In the genomic region with DNA sequence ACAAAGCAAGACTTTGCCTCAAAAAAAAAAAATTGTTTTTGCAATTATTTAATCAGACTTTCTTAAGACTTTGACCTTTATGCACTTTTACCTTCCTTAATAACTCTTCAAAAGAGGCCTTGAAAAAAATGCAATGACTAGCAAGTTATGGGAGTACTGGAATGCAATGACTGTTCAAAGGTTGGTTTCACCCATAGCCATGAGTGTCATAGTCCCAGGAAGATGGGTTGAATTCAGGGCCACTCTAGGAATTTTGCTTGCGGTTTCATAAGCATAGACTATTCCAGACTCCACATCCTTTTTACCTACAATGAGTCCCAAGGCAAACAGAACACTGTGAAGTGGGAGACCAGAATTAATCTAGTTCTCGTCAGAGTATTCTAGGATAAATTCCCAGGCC, we compare ENCODE assay signal across 19 cellular contexts.
"Had no signal": no experiment of that assay in that cellular context is flagged by ENCODE, and none has a peak within 500 bp of the region (broad histone marks: within the 10 kb centered on the region; RNA-seq: fewer than 3 reads in every experiment).

No MANE protein-coding gene starts in this region.

- H3K36me3 ChIP-seq: gastrocnemius medialis, lower lobe of right lung, neutrophil, right atrium auricular region, spleen had no signal

- H3K4me1 ChIP-seq: gastrocnemius medialis, lower lobe of right lung, right atrium auricular region, spleen had no signal

- H3K4me3 ChIP-seq: gastrocnemius medialis, lower lobe of right lung, right atrium auricular region, spleen had no signal

- ATAC-seq: activated T-cell treated with anti-CD3 and anti-CD28 coated beads, Interleukin-2, amount 50 U/mL, for 72 hours; gastrocnemius medialis; lower lobe of right lung; naive thymus-derived CD8-positive, alpha-beta T cell; stimulated activated naive B cell treated with anti-CD40 and anti-IgM and Interleukin-4, amounts not matched to agents 10 μg/mL and 1 μg/mL and 100 μg/mL, for 72 hours had no signal

- H3K27me3 ChIP-seq: gastrocnemius medialis, neutrophil, right atrium auricular region, spleen had no signal

- DNase-seq: activated CD4-positive, alpha-beta memory T cell treated with anti-CD3 and anti-CD28 coated beads for 36 hours; activated CD4-positive, alpha-beta T cell treated with anti-CD3 and anti-CD28 coated beads for 1 hour; activated naive CD8-positive, alpha-beta T cell treated with anti-CD3 and anti-CD28 coated beads, Interleukin-2, amount 10 ng/mL, durations not matched to agents 7 days and 5 days; activated T-cell treated with anti-CD3 and anti-CD28 coated beads, Interleukin-2, amount 50 U/mL, for 72 hours; central memory CD4-positive, alpha-beta T cell; cortex of kidney; effector memory CD4-positive, alpha-beta T cell; gastrocnemius medialis; lower lobe of right lung; naive thymus-derived CD8-positive, alpha-beta T cell; posterior cingulate gyrus; spleen; stimulated activated CD4-positive, alpha-beta T cell treated with anti-CD3 and anti-CD28 coated beads, Interleukin-2, amount 100 ng/mL, for 24 hours; stimulated activated naive B cell treated with anti-CD40 and anti-IgM and Interleukin-4, amounts not matched to agents 10 μg/mL and 1 μg/mL and 100 μg/mL, for 72 hours; substantia nigra; T-helper 9 cell had no signal

- H3K9me3 ChIP-seq: gastrocnemius medialis, lower lobe of right lung, neutrophil, right atrium auricular region, spleen had no signal

- H3K27ac ChIP-seq: epithelial cell of prostate, gastrocnemius medialis, lower lobe of right lung, neutrophil, right atrium auricular region, spleen had no signal
